ENCODE assay signal across 1 cellular context in the genomic region with DNA sequence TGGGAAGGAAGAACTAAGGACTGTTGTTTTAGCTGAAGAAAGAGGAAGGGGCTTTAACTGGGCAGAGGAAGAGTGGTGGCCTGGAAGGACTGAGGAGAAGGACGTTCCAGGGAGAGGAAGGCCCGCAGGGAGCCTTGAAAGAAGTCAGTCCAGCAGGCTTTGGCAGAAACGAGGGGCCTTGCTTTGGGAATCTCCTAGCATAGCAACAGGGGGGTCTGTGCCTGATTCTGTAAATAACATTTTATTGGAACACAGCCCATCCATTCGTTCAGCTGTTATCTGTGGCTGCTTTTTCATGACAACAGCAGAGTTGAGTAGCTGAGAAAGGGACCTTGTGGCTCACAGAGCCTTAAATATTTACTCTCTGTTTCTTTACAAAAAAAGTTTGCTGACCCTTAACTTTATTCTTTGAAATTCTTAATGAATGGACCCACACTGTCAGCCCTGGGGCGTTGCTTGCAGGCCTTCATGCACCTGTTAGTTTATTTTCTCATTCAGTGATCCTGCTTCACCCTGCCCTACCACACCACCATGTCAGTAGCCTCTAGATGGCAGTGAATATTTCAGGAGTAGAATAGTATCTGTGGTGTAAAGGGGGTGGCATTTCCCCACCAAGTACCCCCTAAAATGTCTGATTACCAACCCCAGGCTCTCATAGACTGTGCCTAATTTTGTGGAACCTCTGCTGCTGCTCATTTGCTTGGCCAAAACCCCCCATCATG.
TF ChIP-seq lines count a peak whose summit lies in the region.

No MANE protein-coding gene starts in this region.

TF ChIP-seq in GM23338, 12 proteins besides CTCF, POLR2A, EP300 and RAD21:
- TF ChIP-seq, protein P1, sequence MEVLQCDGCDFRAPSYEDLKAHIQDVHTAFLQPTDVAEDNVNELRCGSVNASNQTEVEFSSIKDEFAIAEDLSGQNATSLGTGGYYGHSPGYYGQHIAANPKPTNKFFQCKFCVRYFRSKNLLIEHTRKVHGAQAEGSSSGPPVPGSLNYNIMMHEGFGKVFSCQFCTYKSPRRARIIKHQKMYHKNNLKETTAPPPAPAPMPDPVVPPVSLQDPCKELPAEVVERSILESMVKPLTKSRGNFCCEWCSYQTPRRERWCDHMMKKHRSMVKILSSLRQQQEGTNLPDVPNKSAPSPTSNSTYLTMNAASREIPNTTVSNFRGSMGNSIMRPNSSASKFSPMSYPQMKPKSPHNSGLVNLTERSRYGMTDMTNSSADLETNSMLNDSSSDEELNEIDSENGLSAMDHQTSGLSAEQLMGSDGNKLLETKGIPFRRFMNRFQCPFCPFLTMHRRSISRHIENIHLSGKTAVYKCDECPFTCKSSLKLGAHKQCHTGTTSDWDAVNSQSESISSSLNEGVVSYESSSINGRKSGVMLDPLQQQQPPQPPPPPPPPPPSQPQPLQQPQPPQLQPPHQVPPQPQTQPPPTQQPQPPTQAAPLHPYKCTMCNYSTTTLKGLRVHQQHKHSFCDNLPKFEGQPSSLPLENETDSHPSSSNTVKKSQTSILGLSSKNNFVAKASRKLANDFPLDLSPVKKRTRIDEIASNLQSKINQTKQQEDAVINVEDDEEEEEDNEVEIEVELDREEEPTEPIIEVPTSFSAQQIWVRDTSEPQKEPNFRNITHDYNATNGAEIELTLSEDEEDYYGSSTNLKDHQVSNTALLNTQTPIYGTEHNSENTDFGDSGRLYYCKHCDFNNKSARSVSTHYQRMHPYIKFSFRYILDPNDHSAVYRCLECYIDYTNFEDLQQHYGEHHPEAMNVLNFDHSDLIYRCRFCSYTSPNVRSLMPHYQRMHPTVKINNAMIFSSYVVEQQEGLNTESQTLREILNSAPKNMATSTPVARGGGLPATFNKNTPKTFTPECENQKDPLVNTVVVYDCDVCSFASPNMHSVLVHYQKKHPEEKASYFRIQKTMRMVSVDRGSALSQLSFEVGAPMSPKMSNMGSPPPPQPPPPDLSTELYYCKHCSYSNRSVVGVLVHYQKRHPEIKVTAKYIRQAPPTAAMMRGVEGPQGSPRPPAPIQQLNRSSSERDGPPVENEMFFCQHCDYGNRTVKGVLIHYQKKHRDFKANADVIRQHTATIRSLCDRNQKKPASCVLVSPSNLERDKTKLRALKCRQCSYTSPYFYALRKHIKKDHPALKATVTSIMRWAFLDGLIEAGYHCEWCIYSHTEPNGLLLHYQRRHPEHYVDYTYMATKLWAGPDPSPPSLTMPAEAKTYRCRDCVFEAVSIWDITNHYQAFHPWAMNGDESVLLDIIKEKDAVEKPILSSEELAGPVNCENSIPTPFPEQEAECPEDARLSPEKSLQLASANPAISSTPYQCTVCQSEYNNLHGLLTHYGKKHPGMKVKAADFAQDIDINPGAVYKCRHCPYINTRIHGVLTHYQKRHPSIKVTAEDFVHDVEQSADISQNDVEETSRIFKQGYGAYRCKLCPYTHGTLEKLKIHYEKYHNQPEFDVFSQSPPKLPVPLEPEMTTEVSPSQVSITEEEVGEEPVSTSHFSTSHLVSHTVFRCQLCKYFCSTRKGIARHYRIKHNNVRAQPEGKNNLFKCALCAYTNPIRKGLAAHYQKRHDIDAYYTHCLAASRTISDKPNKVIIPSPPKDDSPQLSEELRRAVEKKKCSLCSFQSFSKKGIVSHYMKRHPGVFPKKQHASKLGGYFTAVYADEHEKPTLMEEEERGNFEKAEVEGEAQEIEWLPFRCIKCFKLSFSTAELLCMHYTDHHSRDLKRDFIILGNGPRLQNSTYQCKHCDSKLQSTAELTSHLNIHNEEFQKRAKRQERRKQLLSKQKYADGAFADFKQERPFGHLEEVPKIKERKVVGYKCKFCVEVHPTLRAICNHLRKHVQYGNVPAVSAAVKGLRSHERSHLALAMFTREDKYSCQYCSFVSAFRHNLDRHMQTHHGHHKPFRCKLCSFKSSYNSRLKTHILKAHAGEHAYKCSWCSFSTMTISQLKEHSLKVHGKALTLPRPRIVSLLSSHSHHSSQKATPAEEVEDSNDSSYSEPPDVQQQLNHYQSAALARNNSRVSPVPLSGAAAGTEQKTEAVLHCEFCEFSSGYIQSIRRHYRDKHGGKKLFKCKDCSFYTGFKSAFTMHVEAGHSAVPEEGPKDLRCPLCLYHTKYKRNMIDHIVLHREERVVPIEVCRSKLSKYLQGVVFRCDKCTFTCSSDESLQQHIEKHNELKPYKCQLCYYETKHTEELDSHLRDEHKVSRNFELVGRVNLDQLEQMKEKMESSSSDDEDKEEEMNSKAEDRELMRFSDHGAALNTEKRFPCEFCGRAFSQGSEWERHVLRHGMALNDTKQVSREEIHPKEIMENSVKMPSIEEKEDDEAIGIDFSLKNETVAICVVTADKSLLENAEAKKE (CRISPR knock-in tag; IDR thresholded peaks at IDR 0.05), result no peak
- TF ChIP-seq CREB1 (CRISPR knock-in tag; IDR thresholded peaks at IDR 0.05; ENCODE audit: low read depth) (no peak), POLR2AphosphoS5 (IDR thresholded peaks at IDR 0.05; ENCODE audit: low read depth) (no peak), ZNF331 (CRISPR knock-in tag; IDR thresholded peaks at IDR 0.05; ENCODE audit: low read depth) (no peak), EZH2phosphoT487 (IDR thresholded peaks at IDR 0.05; ENCODE audit: unreplicated experiment) (no peak), JUNB (IDR thresholded peaks at IDR 0.05; ENCODE audit: unreplicated experiment) (no peak), ZNF114 (CRISPR knock-in tag; IDR thresholded peaks at IDR 0.05) (no peak), STAT1 (IDR thresholded peaks at IDR 0.05; ENCODE audit: unreplicated experiment) (no peak), NANOG (IDR thresholded peaks at IDR 0.05; ENCODE audit: borderline replicate concordance) (no peak), EZH2 (IDR thresholded peaks at IDR 0.05; ENCODE audit: low read depth, unreplicated experiment) (no peak)
- TF ChIP-seq, protein P2, sequence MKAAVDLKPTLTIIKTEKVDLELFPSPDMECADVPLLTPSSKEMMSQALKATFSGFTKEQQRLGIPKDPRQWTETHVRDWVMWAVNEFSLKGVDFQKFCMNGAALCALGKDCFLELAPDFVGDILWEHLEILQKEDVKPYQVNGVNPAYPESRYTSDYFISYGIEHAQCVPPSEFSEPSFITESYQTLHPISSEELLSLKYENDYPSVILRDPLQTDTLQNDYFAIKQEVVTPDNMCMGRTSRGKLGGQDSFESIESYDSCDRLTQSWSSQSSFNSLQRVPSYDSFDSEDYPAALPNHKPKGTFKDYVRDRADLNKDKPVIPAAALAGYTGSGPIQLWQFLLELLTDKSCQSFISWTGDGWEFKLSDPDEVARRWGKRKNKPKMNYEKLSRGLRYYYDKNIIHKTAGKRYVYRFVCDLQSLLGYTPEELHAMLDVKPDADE (IDR thresholded peaks at IDR 0.05), result no peak
- TF ChIP-seq, protein P3, sequence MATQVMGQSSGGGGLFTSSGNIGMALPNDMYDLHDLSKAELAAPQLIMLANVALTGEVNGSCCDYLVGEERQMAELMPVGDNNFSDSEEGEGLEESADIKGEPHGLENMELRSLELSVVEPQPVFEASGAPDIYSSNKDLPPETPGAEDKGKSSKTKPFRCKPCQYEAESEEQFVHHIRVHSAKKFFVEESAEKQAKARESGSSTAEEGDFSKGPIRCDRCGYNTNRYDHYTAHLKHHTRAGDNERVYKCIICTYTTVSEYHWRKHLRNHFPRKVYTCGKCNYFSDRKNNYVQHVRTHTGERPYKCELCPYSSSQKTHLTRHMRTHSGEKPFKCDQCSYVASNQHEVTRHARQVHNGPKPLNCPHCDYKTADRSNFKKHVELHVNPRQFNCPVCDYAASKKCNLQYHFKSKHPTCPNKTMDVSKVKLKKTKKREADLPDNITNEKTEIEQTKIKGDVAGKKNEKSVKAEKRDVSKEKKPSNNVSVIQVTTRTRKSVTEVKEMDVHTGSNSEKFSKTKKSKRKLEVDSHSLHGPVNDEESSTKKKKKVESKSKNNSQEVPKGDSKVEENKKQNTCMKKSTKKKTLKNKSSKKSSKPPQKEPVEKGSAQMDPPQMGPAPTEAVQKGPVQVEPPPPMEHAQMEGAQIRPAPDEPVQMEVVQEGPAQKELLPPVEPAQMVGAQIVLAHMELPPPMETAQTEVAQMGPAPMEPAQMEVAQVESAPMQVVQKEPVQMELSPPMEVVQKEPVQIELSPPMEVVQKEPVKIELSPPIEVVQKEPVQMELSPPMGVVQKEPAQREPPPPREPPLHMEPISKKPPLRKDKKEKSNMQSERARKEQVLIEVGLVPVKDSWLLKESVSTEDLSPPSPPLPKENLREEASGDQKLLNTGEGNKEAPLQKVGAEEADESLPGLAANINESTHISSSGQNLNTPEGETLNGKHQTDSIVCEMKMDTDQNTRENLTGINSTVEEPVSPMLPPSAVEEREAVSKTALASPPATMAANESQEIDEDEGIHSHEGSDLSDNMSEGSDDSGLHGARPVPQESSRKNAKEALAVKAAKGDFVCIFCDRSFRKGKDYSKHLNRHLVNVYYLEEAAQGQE (IDR thresholded peaks at IDR 0.05; ENCODE audit: unreplicated experiment), result no peak
